13 cellular contexts compared by ENCODE assay signal in the genomic region with DNA sequence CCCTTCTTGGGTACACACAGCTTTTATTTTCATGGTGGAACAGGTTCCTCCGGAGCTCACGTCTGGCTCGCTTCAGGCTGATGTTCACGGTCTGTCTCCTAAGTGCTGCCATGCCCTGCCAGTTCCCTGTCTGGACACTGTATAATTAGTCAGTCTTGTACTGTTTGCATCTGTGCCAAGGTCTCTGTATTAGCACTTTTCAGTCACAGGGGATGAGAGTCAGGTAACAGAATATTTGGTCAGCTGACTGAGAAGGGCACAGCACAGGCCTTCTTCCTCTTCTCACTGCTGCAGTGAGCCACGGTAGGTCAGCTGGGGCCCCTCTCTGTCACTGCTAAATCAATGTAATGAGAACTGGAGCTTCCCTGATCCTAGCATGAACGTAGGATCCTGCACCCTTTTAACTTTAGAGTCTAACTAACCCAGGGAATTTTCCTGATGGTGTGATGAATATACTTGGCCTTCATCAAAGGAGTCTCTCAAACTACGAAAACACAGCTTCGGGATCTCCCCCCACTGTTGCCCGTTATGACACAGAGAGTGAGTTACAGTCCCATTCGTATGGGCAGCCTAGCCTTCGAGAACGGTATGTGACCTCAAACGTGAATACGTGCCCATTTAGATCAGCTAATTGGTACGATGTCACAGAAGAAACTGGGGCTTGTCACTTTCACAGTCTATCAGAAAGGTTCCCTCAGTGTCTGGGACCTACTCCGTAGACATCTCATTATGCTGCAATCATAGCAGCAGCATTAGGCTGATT.
DNase-seq lines count a peak whose midpoint lies in the region; ATAC-seq, FAIRE-seq and TF ChIP-seq lines count a peak whose summit lies in the region.
"Had no signal": no experiment of that assay in that cellular context is flagged by ENCODE, and none has a peak within 500 bp of the region (broad histone marks: within the 10 kb centered on the region; RNA-seq: fewer than 3 reads in every experiment).

No MANE protein-coding gene starts in this region.

- no peaks in the 10 kb centered on the region for H3K79me2 ChIP-seq in GM12878 (ENCODE audit: control insufficient read depth, insufficient read depth, low read length)

- 32% methylated on average over 16 of the region's 16 CpGs for WGBS in GM12878 (ENCODE audit: insufficient coverage, insufficient replicate concordance, low lambda C conversion rate, missing lambda C conversion rate)
- WGBS in spleen, 5 donors = 76 to 89% (median 82%) methylated on average over 16 of the region's 16 CpGs
- WGBS in stomach, 5 donors = 75 to 80% (median 76%) methylated on average over 16 of the region's 16 CpGs

- H3K27me3 ChIP-seq in GM12878 (replicated peaks in 1 of 2; ENCODE audit: control insufficient read depth in 2 of 2, insufficient read depth in 2 of 2, low read length in 1 of 2) (no peaks in the 10 kb centered on the region), spleen (replicated peaks in 1 of 7) (no peaks in the 10 kb centered on the region), stomach (no peaks in the 10 kb centered on the region)

- H3K9me3 ChIP-seq in GM12878 (replicated peaks; ENCODE audit: control insufficient read depth, insufficient read depth, low read length) (no peaks in the 10 kb centered on the region), spleen (no peaks in the 10 kb centered on the region), stomach (no peaks in the 10 kb centered on the region)
- H3K9me3 ChIP-seq: Caco-2 had no signal

- TF ChIP-seq CTCF in LNCaP clone FGC (IDR thresholded peaks at IDR 0.05; ENCODE audit: control insufficient read depth, extremely low read depth, insufficient read depth) (no peak), GM12878 (IDR thresholded peaks at IDR 0.05 in 2 of 3, conservative IDR thresholded peaks at IDR 0.05 in 1 of 3; ENCODE audit: control insufficient read depth in 2 of 3, extremely low read depth in 1 of 3, insufficient read depth in 1 of 3, low read depth in 3 of 3, low read length in 3 of 3) (no peak), spleen (IDR thresholded peaks at IDR 0.05 in 8 of 11, conservative IDR thresholded peaks at IDR 0.05 in 3 of 11) (no peak), stomach (IDR thresholded peaks at IDR 0.05) (no peak)

- H3K27ac ChIP-seq in GM12878 (ENCODE audit: control insufficient read depth, insufficient read depth) (no peak overlapping the region), spleen (no peak overlapping the region), stomach (no peak overlapping the region)

- CTCF ChIA-PET in GM12878 (lab: Yijun Ruan, JAX) = interaction anchor here (0.7 kb wide), 2 partner anchors 8 to 760 kb away, joined by 3 read pairs; no protein-coding TSS in a partner anchor

- H3K4me3 ChIP-seq in LNCaP clone FGC (ENCODE audit: low read depth, low read length) (no peak overlapping the region), GM12878 (no peak overlapping the region), spleen (no peak overlapping the region), stomach (no peak overlapping the region)

- no peaks in the 10 kb centered on the region for H3K4me1 ChIP-seq in GM12878 (ENCODE audit: control insufficient read depth, insufficient read depth, low read length)
- peaks cover 0 to 9% (median 0%) of the 10 kb centered on the region in 6 donors for H3K4me1 ChIP-seq in spleen
- H3K4me1 ChIP-seq in stomach = peaks cover 0 to 9% (median 3%) of the 10 kb centered on the region in 4 donors
- H3K4me1 ChIP-seq: Caco-2 had no signal

- in situ Hi-C loops in GM12878 (cut with MboI) = no loop called here

- peak; percentile 69 for ATAC-seq in GM12878

- TF ChIP-seq EP300 in GM12878 (IDR thresholded peaks at IDR 0.05; ENCODE audit: borderline replicate concordance in 1 of 2, control insufficient read depth in 1 of 2, low read depth in 2 of 2, low read length in 2 of 2) (no peak), stomach (IDR thresholded peaks at IDR 0.05) (no peak)

- DNase-seq in LNCaP clone FGC (ENCODE audit: low read depth) = peak; percentile 72
- DNase-seq in NCI-H2227 (lab: John Stamatoyannopoulos, UW; ENCODE audit: unreplicated experiment) = peak; percentile 28
- DNase-seq in GM12878 (ENCODE audit: low read depth, low spot score) = no peak
- peak; percentile 80 for DNase-seq in renal cortical epithelial cell (ENCODE audit: low read depth)
- DNase-seq in HTR-8/SVneo (ENCODE audit: insufficient read length, low spot score) = no peak
- DNase-seq in spleen = no peak
- no peak for DNase-seq in stomach
- DNase-seq in SIG-M5 treated with dmso at 0.1 percent for 504 hours (lab: John Stamatoyannopoulos, UW; ENCODE audit: unreplicated experiment) = no peak
- DNase-seq: activated T-cell treated with anti-CD3 and anti-CD28 coated beads, Interleukin-2, amount 50 U/mL, for 1 hour; Caco-2; islet precursor cell; T1000 had no signal

- H3K36me3 ChIP-seq in GM12878 (ENCODE audit: control insufficient read depth in 2 of 2, insufficient read depth in 2 of 2, low read length in 1 of 2) = no peaks in the 10 kb centered on the region
- H3K36me3 ChIP-seq in spleen = no peaks in the 10 kb centered on the region
- peaks cover 0 to 10% (median 3%) of the 10 kb centered on the region in 4 donors for H3K36me3 ChIP-seq in stomach

- no TSS peak for BruUV-seq in GM12878 (replicated peaks; lab: Mats Ljungman, UMichigan)

- RAD21 ChIA-PET in GM12878 (lab: Charles Lee; ENCODE audit: unreplicated experiment) = no interaction called here

- POLR2A ChIA-PET in GM12878 (lab: Charles Lee) = interaction anchor here (0.5 kb wide), 1 partner anchor 180 kb away, joined by 3 read pairs; no protein-coding TSS in a partner anchor

- no peak overlapping the region for H3K9ac ChIP-seq in GM12878 (ENCODE audit: control insufficient read depth, insufficient read depth, low read length)

- SMC1A ChIA-PET in GM12878 (lab: Charles Lee; ENCODE audit: uncharacterized antibody, unreplicated experiment) = interaction anchor here (1.1 to 1.5 kb wide), 3 partner anchors 12 to 30 kb away, joined by 3 to 4 read pairs (median 3); no protein-coding TSS in a partner anchor

- intact Hi-C loops in GM12878 (cut with micrococcal nuclease; ENCODE audit: unreplicated experiment) = no loop called here
- intact Hi-C loops in spleen (cut with DNase I; ENCODE audit: low total_unique reads) = no loop called here
- intact Hi-C loops in stomach (cut with DNase I; ENCODE audit: low total_unique reads) = no loop called here

- FAIRE-seq in GM12878 (lab: Jason Lieb, UNC) (no peak), HTR-8/SVneo (lab: Jason Lieb, UNC) (no peak)
- FAIRE-seq: GM12892 had no signal

- no peaks in the 10 kb centered on the region for H4K20me1 ChIP-seq in GM12878 (ENCODE audit: control insufficient read depth, insufficient read depth)

- no peak overlapping the region for H3K4me2 ChIP-seq in GM12878 (ENCODE audit: control insufficient read depth, insufficient read depth)

- TF ChIP-seq POLR2A in GM12878 (IDR thresholded peaks at IDR 0.05; ENCODE audit: low read depth, low read length) (no peak), spleen (IDR thresholded peaks at IDR 0.05) (no peak), stomach (IDR thresholded peaks at IDR 0.05) (no peak)

- no peak for TF ChIP-seq RAD21 in GM12878 (IDR thresholded peaks at IDR 0.05; ENCODE audit: insufficient read depth, low read depth, low read length)

- no peak overlapping the region for H2AFZ ChIP-seq in GM12878 (ENCODE audit: control insufficient read depth, low read depth, low read length)

TF ChIP-seq in GM12878, 131 proteins besides CTCF, POLR2A, EP300 and RAD21:
- TF ChIP-seq, protein P1, sequence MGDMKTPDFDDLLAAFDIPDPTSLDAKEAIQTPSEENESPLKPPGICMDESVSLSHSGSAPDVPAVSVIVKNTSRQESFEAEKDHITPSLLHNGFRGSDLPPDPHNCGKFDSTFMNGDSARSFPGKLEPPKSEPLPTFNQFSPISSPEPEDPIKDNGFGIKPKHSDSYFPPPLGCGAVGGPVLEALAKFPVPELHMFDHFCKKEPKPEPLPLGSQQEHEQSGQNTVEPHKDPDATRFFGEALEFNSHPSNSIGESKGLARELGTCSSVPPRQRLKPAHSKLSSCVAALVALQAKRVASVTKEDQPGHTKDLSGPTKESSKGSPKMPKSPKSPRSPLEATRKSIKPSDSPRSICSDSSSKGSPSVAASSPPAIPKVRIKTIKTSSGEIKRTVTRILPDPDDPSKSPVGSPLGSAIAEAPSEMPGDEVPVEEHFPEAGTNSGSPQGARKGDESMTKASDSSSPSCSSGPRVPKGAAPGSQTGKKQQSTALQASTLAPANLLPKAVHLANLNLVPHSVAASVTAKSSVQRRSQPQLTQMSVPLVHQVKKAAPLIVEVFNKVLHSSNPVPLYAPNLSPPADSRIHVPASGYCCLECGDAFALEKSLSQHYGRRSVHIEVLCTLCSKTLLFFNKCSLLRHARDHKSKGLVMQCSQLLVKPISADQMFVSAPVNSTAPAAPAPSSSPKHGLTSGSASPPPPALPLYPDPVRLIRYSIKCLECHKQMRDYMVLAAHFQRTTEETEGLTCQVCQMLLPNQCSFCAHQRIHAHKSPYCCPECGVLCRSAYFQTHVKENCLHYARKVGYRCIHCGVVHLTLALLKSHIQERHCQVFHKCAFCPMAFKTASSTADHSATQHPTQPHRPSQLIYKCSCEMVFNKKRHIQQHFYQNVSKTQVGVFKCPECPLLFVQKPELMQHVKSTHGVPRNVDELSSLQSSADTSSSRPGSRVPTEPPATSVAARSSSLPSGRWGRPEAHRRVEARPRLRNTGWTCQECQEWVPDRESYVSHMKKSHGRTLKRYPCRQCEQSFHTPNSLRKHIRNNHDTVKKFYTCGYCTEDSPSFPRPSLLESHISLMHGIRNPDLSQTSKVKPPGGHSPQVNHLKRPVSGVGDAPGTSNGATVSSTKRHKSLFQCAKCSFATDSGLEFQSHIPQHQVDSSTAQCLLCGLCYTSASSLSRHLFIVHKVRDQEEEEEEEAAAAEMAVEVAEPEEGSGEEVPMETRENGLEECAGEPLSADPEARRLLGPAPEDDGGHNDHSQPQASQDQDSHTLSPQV (IDR thresholded peaks at IDR 0.05) = no peak
- TF ChIP-seq CBFB (IDR thresholded peaks at IDR 0.05; ENCODE audit: low read depth) = no peak
- TF ChIP-seq NR2F1 (conservative IDR thresholded peaks at IDR 0.05) = no peak

Comparison
In these comparisons a context has a peak if more than half of its experiments do, and no peak if none do; other contexts are left out.
1. DNase-seq: peak in LNCaP clone FGC (single experiment), NCI-H2227 (single experiment) and renal cortical epithelial cell (single experiment); none in GM12878 (single experiment), HTR-8/SVneo (single experiment), spleen (single experiment), stomach (single experiment) and SIG-M5 treated with dmso at 0.1 percent for 504 hours (single experiment).